ENCODE assay signal across 13 cellular contexts in genomic region chrX:19543951-19544359, GRCh38. TPM values are rescaled to one million over a fixed set of nuclear protein-coding genes. Genes with fewer than 3 reads are reported as not detected.
A peak's percentile ranks its signal among the peaks of the same experiment; 100 is the strongest.
DNase-seq lines count a peak whose midpoint lies in the region; ATAC-seq, FAIRE-seq and TF ChIP-seq lines count a peak whose summit lies in the region.
"Had no signal": no experiment of that assay in that cellular context is flagged by ENCODE, and none has a peak within 500 bp of the region (broad histone marks: within the 10 kb centered on the region; RNA-seq: fewer than 3 reads in every experiment).

No MANE protein-coding gene starts in this region.

- CTCF ChIA-PET in naive thymus-derived CD4-positive, alpha-beta T cell (lab: Charles Lee): no interaction called here

- no peak overlapping the region for H3K27ac ChIP-seq in endodermal cell (ENCODE audit: low read depth, low read length)
- no peak overlapping the region for H3K27ac ChIP-seq in naive thymus-derived CD4-positive, alpha-beta T cell (ENCODE audit: low read depth, low read length)
- H3K27ac ChIP-seq: Peyer's patch had no signal

- H3K27me3 ChIP-seq in endodermal cell (ENCODE audit: control insufficient read depth, insufficient read depth, low read length, poor library complexity, severe bottlenecking): no peaks in the 10 kb centered on the region
- no peaks in the 10 kb centered on the region for H3K27me3 ChIP-seq in naive thymus-derived CD4-positive, alpha-beta T cell (ENCODE audit: control insufficient read depth in 2 of 2, insufficient read depth in 2 of 2, low read length in 2 of 2)
- H3K27me3 ChIP-seq: MG63, Peyer's patch had no signal

- POLR2A ChIA-PET in naive thymus-derived CD4-positive, alpha-beta T cell (lab: Charles Lee): no interaction called here

- peaks cover 66% of the 10 kb centered on the region for H3K9me3 Mint-ChIP-seq in endodermal cell
- peaks cover 0 to 2% (median 0%) of the 10 kb centered on the region in 11 donors for H3K9me3 Mint-ChIP-seq in naive thymus-derived CD4-positive, alpha-beta T cell
- H3K9me3 Mint-ChIP-seq: HFFc6 had no signal

- no peak overlapping the region for H3K27ac Mint-ChIP-seq in endodermal cell
- H3K27ac Mint-ChIP-seq in naive thymus-derived CD4-positive, alpha-beta T cell: no peak overlapping the region
- H3K27ac Mint-ChIP-seq: HFFc6 had no signal

- no peaks in the 10 kb centered on the region for H3K9me3 ChIP-seq in endodermal cell (ENCODE audit: control insufficient read depth, low read length)
- H3K9me3 ChIP-seq in naive thymus-derived CD4-positive, alpha-beta T cell (ENCODE audit: control insufficient read depth in 2 of 3, low read length in 3 of 3): no peaks in the 10 kb centered on the region
- H3K9me3 ChIP-seq: MG63, Peyer's patch had no signal

- TF ChIP-seq POLR2A in GM12891 (IDR thresholded peaks at IDR 0.05; ENCODE audit: low read depth, low read length): no peak

- FAIRE-seq in GM12891 (lab: Jason Lieb, UNC): peak; percentile 66

- no peak overlapping the region for H3K9ac ChIP-seq in endodermal cell (ENCODE audit: extremely low read depth, low read length, poor library complexity, severe bottlenecking)

- ATAC-seq in left cardiac atrium: peak; percentile 68 to 70
- no peak for ATAC-seq in naive thymus-derived CD4-positive, alpha-beta T cell

- WGBS in endodermal cell (ENCODE audit: insufficient coverage in 1 of 2, insufficient read length in 1 of 2), 2 experiments: 98 to 100% methylated on average over 9 to 12 of the region's 12 CpGs

- H3K4me1 ChIP-seq in endodermal cell (ENCODE audit: control insufficient read depth, insufficient read depth, low read length): no peaks in the 10 kb centered on the region
- no peaks in the 10 kb centered on the region for H3K4me1 ChIP-seq in naive thymus-derived CD4-positive, alpha-beta T cell (ENCODE audit: control insufficient read depth in 2 of 2, insufficient read depth in 2 of 2, low read length in 2 of 2)
- H3K4me1 ChIP-seq: Peyer's patch had no signal

- H3K36me3 ChIP-seq in endodermal cell (ENCODE audit: control insufficient read depth, insufficient read depth, low read length): no peaks in the 10 kb centered on the region
- H3K36me3 ChIP-seq in naive thymus-derived CD4-positive, alpha-beta T cell (ENCODE audit: control insufficient read depth in 2 of 3, insufficient read depth in 3 of 3, low read length in 3 of 3): peaks cover 0 to 73% (median 16%) of the 10 kb centered on the region in 3 experiments
- H3K36me3 ChIP-seq: MG63, Peyer's patch had no signal

- intact Hi-C loops in left cardiac atrium (cut with DNase I): no loop called here
- intact Hi-C loops in naive thymus-derived CD4-positive, alpha-beta T cell (cut with micrococcal nuclease): loop anchor here (1.0 to 5.0 kb wide), 4 partner anchors 344 to 523 kb away; partner anchors contain the start of gene BCLAF3 (in 2 of the 2)

- H3K27me3 Mint-ChIP-seq in endodermal cell (ENCODE audit: insufficient read depth): no peaks in the 10 kb centered on the region
- H3K27me3 Mint-ChIP-seq in naive thymus-derived CD4-positive, alpha-beta T cell: no peaks in the 10 kb centered on the region

- H3K4me1 Mint-ChIP-seq in endodermal cell: no peaks in the 10 kb centered on the region
- peaks cover 0 to 7% (median 3%) of the 10 kb centered on the region in 7 donors for H3K4me1 Mint-ChIP-seq in naive thymus-derived CD4-positive, alpha-beta T cell

- DNase-seq in GM12891 (ENCODE audit: insufficient read length, low spot score) (no peak), anterior cingulate cortex (lab: John Stamatoyannopoulos, UW) (peak in 33 of 58 donors; percentile 0 to 48 (median 10)), left cardiac atrium (no peak), pons (ENCODE audit: low spot score) (peak; percentile 50), endodermal cell (no peak), SK-N-DZ (ENCODE audit: low spot score) (no peak)
- DNase-seq in naive thymus-derived CD4-positive, alpha-beta T cell: no peak
- DNase-seq: NCI-H2171, SHP77 treated with DMSO at 0.1 percent for 48 hours had no signal

- H3K36me3 Mint-ChIP-seq in endodermal cell (ENCODE audit: low read depth): no peaks in the 10 kb centered on the region
- H3K36me3 Mint-ChIP-seq in naive thymus-derived CD4-positive, alpha-beta T cell: peaks cover 3 to 27% (median 22%) of the 10 kb centered on the region in 5 donors

- no peak for TF ChIP-seq CTCF in endodermal cell (conservative IDR thresholded peaks at IDR 0.05)

- no peak overlapping the region for H3K4me3 Mint-ChIP-seq in endodermal cell
- H3K4me3 Mint-ChIP-seq in naive thymus-derived CD4-positive, alpha-beta T cell: no peak overlapping the region
- H3K4me3 Mint-ChIP-seq: CD4-positive, CD25-positive, alpha-beta regulatory T cell; HFFc6 had no signal

- no peak overlapping the region for H3K4me3 ChIP-seq in endodermal cell (ENCODE audit: low read length)
- H3K4me3 ChIP-seq in naive thymus-derived CD4-positive, alpha-beta T cell (ENCODE audit: low read length): no peak overlapping the region
- H3K4me3 ChIP-seq: MG63, Peyer's patch had no signal

TF ChIP-seq in GM12891, 5 proteins besides CTCF, POLR2A, EP300 and RAD21:
- TF ChIP-seq SPI1 (IDR thresholded peaks at IDR 0.05; ENCODE audit: low read depth, low read length) (no peak), PAX5 (IDR thresholded peaks at IDR 0.05; ENCODE audit: insufficient read depth, low read length, severe bottlenecking) (no peak), POU2F2 (IDR thresholded peaks at IDR 0.05; ENCODE audit: low read depth, low read length) (no peak), POLR2AphosphoS5 (IDR thresholded peaks at IDR 0.05; ENCODE audit: low read depth, low read length) (no peak), TAF1 (IDR thresholded peaks at IDR 0.05; ENCODE audit: low read depth, low read length) (no peak)

RNA-seq across cellular contexts. Expression of gene MAP3K15, which starts 28.6 kb away (rescaled TPM):
- 0.05 TPM for polyA plus RNA-seq in GM12891 (2012; ENCODE audit: low read depth, missing spikeins)
- total RNA-seq in left cardiac atrium: under 1 TPM in 1 of 2 donors, not detected in 1; 0.15 TPM
- total RNA-seq in endodermal cell: 1 to 10 TPM; 2.2 to 2.9 TPM
- polyA plus RNA-seq in endodermal cell (2013, experiment 1 of 2): 1.2 TPM
- polyA plus RNA-seq in endodermal cell (2013, experiment 2 of 2): 0.79 TPM
- under 1 TPM in 1 of 5 experiments, not detected in 4; 0.10 TPM for total RNA-seq in naive thymus-derived CD4-positive, alpha-beta T cell
- under 1 TPM in 1 of 2 donors, not detected in 1; 0.04 TPM for polyA plus RNA-seq in naive thymus-derived CD4-positive, alpha-beta T cell
- polyA plus RNA-seq in SK-N-DZ (2014; cell fraction: cytosol; rRNA removed): 0.60 and 0.74 TPM in 2 replicates
- polyA plus RNA-seq in SK-N-DZ (2014; cell fraction: nucleus; rRNA removed): 0.75 and 1.1 TPM in 2 replicates
- total RNA-seq: CD4-positive, CD25-positive, alpha-beta regulatory T cell; Peyer's patch had no signal
- polyA plus RNA-seq: CD4-positive, CD25-positive, alpha-beta regulatory T cell had no signal

Comparison
In these comparisons a context has a peak if more than half of its experiments do, and no peak if none do; other contexts are left out.
1. DNase-seq: peak in anterior cingulate cortex (33 of 58) and pons (single experiment); none in GM12891 (single experiment), left cardiac atrium (single experiment), endodermal cell (single experiment), naive thymus-derived CD4-positive, alpha-beta T cell (0 of 9) and SK-N-DZ (single experiment).
2. intact Hi-C loops: an anchor here in naive thymus-derived CD4-positive, alpha-beta T cell (1.0 to 5.0 kb wide); none called in left cardiac atrium.